Comparison of ENCODE assay signal across 10 cellular contexts in the genomic region with DNA sequence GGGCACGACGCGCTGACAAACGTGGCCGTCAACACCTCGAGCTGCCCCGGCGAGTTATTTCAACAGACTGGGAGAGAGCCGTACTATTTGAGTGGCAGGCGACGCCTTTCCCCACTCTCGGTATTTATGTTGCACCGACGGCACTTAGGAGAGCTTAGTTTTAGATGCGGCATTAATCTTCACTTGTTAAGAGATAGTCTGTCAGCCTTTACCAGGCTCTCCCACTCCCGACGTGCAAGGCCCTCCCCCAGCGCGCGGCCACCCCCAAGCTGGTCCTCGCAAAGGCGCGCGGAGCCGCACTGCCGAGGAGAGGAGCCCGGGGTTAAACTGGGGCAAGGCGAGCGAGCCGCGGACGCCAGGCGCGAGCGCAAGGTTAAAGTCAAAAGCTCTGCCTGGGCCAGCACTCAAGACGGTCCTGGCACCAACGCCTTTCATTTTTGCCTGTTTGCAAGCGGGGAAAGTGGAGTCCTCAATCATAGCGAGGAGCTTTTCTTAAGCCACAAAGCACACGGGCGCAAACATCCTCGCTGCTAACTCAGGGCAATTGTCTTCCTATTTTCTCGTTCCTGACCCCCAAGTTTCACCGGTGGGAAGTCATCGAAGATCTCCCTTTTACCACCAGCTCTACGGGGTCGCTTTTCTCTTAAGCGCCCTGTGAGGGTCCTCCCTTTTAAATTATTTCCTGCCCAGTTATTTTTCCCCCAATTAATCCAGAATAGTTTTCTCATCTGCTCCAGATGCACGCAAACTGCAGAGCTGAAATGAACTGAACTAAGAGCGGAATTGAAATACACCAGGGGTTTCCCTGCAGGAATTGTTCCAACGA.
A peak's percentile ranks its signal among the peaks of the same experiment; 100 is the strongest.
DNase-seq lines count a peak whose midpoint lies in the region; ATAC-seq and TF ChIP-seq lines count a peak whose summit lies in the region.
"Had no signal": no experiment of that assay in that cellular context is flagged by ENCODE, and none has a peak within 500 bp of the region (broad histone marks: within the 10 kb centered on the region; RNA-seq: fewer than 3 reads in every experiment).

No MANE protein-coding gene starts in this region.

- no peak for TF ChIP-seq CTCF in right atrium auricular region (IDR thresholded peaks at IDR 0.05)
- no peak for TF ChIP-seq CTCF in progenitor cell of endocrine pancreas (IDR thresholded peaks at IDR 0.05; ENCODE audit: unreplicated experiment)

- no peaks in the 10 kb centered on the region for H3K9me3 ChIP-seq in right atrium auricular region

- no peaks in the 10 kb centered on the region for H3K36me3 Mint-ChIP-seq in T-helper 2 cell treated with Interferon-gamma antibody and Interleukin-4, amounts not matched to agents 5 μg/mL and 100 μg/mL, for 36 hours (ENCODE audit: low read depth)
- H3K36me3 Mint-ChIP-seq in progenitor cell of endocrine pancreas (ENCODE audit: insufficient read depth) = no peaks in the 10 kb centered on the region

- no peaks in the 10 kb centered on the region for H3K9me3 Mint-ChIP-seq in T-helper 2 cell treated with Interferon-gamma antibody and Interleukin-4, amounts not matched to agents 5 μg/mL and 100 μg/mL, for 36 hours
- no peaks in the 10 kb centered on the region for H3K9me3 Mint-ChIP-seq in progenitor cell of endocrine pancreas (ENCODE audit: low read depth)

- peaks cover 8 to 31% of the 10 kb centered on the region in 2 donors for H3K27me3 ChIP-seq in right atrium auricular region

- no peaks in the 10 kb centered on the region for H3K4me1 Mint-ChIP-seq in T-helper 2 cell treated with Interferon-gamma antibody and Interleukin-4, amounts not matched to agents 5 μg/mL and 100 μg/mL, for 36 hours (ENCODE audit: low read depth)
- peaks cover 37% of the 10 kb centered on the region for H3K4me1 Mint-ChIP-seq in progenitor cell of endocrine pancreas (ENCODE audit: low read depth)

- peak overlapping the region; percentile 10 for H3K27ac Mint-ChIP-seq in T-helper 2 cell treated with Interferon-gamma antibody and Interleukin-4, amounts not matched to agents 5 μg/mL and 100 μg/mL, for 36 hours
- peak overlapping the region; percentile 72 for H3K27ac Mint-ChIP-seq in progenitor cell of endocrine pancreas

- H3K4me3 ChIP-seq in right atrium auricular region = peak overlapping the region; percentile 16 to 37

- peaks cover 0 to 17% of the 10 kb centered on the region in 2 donors for H3K4me1 ChIP-seq in right atrium auricular region

- no peaks in the 10 kb centered on the region for H3K36me3 ChIP-seq in right atrium auricular region

- DNase-seq in ELR (ENCODE audit: low read depth) (peak; percentile 41), right atrium auricular region (ENCODE audit: low spot score) (no peak), progenitor cell of endocrine pancreas (ENCODE audit: low spot score, unreplicated experiment) (no peak), NCI-H1694 (lab: John Stamatoyannopoulos, UW) (no peak)
- no peak for DNase-seq in T-helper 2 cell treated with Interferon-gamma antibody and Interleukin-4, amounts not matched to agents 5 μg/mL and 100 μg/mL, for 36 hours (ENCODE audit: low spot score)
- DNase-seq: RPMI8226 had no signal

- H3K27ac ChIP-seq in right atrium auricular region = no peak overlapping the region

- ATAC-seq in GM19463 (IDR thresholded peaks at IDR 0.05; ENCODE audit: unreplicated experiment) = no peak
- no peak for ATAC-seq in HG02763 (IDR thresholded peaks at IDR 0.05; ENCODE audit: unreplicated experiment)
- no peak for ATAC-seq in GM21576 (IDR thresholded peaks at IDR 0.05; ENCODE audit: unreplicated experiment)
- ATAC-seq: HCT116 had no signal

- H3K27me3 Mint-ChIP-seq in T-helper 2 cell treated with Interferon-gamma antibody and Interleukin-4, amounts not matched to agents 5 μg/mL and 100 μg/mL, for 36 hours (ENCODE audit: low read depth) = peaks cover 79% of the 10 kb centered on the region
- H3K27me3 Mint-ChIP-seq in progenitor cell of endocrine pancreas = peaks cover 88% of the 10 kb centered on the region

- H3K4me3 Mint-ChIP-seq in T-helper 2 cell treated with Interferon-gamma antibody and Interleukin-4, amounts not matched to agents 5 μg/mL and 100 μg/mL, for 36 hours = no peak overlapping the region
- peak overlapping the region; percentile 39 for H3K4me3 Mint-ChIP-seq in progenitor cell of endocrine pancreas (ENCODE audit: low read depth)
